9 cellular contexts compared by ENCODE assay signal in genomic region chr19:49761625-49762311, GRCh38. TPM values are rescaled to one million over a fixed set of nuclear protein-coding genes. Genes with fewer than 3 reads are reported as not detected.
DNase-seq lines count a peak whose midpoint lies in the region; ATAC-seq and TF ChIP-seq lines count a peak whose summit lies in the region.
"Had no signal": no experiment of that assay in that cellular context is flagged by ENCODE, and none has a peak within 500 bp of the region (broad histone marks: within the 10 kb centered on the region; RNA-seq: fewer than 3 reads in every experiment).

No MANE protein-coding gene starts in this region.

- peak overlapping the region; percentile 72 for H2AFZ ChIP-seq in IMR-90 (replicated peaks; ENCODE audit: low read length, poor library complexity)

- H3K23ac ChIP-seq in IMR-90 (ENCODE audit: low read depth, low read length), result no peak overlapping the region

- BruUV-seq in IMR-90 (replicated peaks; lab: Mats Ljungman, UMichigan), result no TSS peak

- no peak overlapping the region for H2AK5ac ChIP-seq in IMR-90 (ENCODE audit: low read depth, low read length)

- H3K9ac ChIP-seq in IMR-90 (ENCODE audit: low read depth, low read length), result no peak overlapping the region
- no peak overlapping the region for H3K9ac ChIP-seq in liver (ENCODE audit: low read depth in 1 of 2, low read length in 2 of 2)

- H2BK5ac ChIP-seq in IMR-90 (ENCODE audit: low read depth, low read length, poor library complexity, severe bottlenecking), result no peak overlapping the region

- TF ChIP-seq POLR2A in IMR-90 (IDR thresholded peaks at IDR 0.05; ENCODE audit: low read depth, low read length) (no peak), adrenal gland (IDR thresholded peaks at IDR 0.05) (no peak)

- TF ChIP-seq RAD21 in IMR-90 (IDR thresholded peaks at IDR 0.05; ENCODE audit: low read length) (peak; percentile 52), liver (IDR thresholded peaks at IDR 0.05) (peak; percentile 56 to 59)

- peaks cover 10% of the 10 kb centered on the region for H3K4me1 ChIP-seq in IMR-90 (ENCODE audit: control insufficient read depth, insufficient read depth, low read length)
- peaks cover 17% of the 10 kb centered on the region in 2 donors for H3K4me1 ChIP-seq in adrenal gland (replicated peaks in 1 of 2)
- H3K4me1 ChIP-seq in liver (ENCODE audit: control insufficient read depth in 4 of 4, insufficient read depth in 4 of 4, low read length in 3 of 4), result peaks cover 0 to 8% (median 4%) of the 10 kb centered on the region in 4 donors

- H4K20me1 ChIP-seq in IMR-90 (ENCODE audit: insufficient read depth, low read length), result no peaks in the 10 kb centered on the region

- H3K56ac ChIP-seq in IMR-90 (ENCODE audit: extremely low read depth, insufficient read depth, low read length), result no peak overlapping the region

- no peaks in the 10 kb centered on the region for H3K9me3 ChIP-seq in AG04450 (ENCODE audit: control insufficient read depth, insufficient read depth, low read length)
- no peaks in the 10 kb centered on the region for H3K9me3 ChIP-seq in IMR-90 (ENCODE audit: control insufficient read depth, insufficient read depth, low read length)
- no peaks in the 10 kb centered on the region for H3K9me3 ChIP-seq in adrenal gland (replicated peaks in 1 of 3)
- H3K9me3 ChIP-seq in liver (ENCODE audit: control insufficient read depth in 4 of 4, low read length in 3 of 4), result no peaks in the 10 kb centered on the region

- peak overlapping the region in 1 of 2 experiments; percentile 24; a peak in 2 of 4 replicates for H4K8ac ChIP-seq in IMR-90 (ENCODE audit: low read depth in 2 of 2, low read length in 2 of 2)

- ATAC-seq in IMR-90 (ENCODE audit: low read depth) (no peak), HG02840 (IDR thresholded peaks at IDR 0.05; ENCODE audit: low FRiP score, unreplicated experiment) (no peak), GM21619 (IDR thresholded peaks at IDR 0.05; ENCODE audit: unreplicated experiment) (no peak)

- intact Hi-C loops in IMR-90 (cut with micrococcal nuclease), result no loop called here
- intact Hi-C loops in adrenal gland (cut with DNase I), result no loop called here

- in situ Hi-C loops in IMR-90 (cut with MboI; ENCODE audit: low sequenced_read_pairs), result no loop called here

- WGBS in IMR-90 (ENCODE audit: extremely low coverage in 2 of 2, insufficient read length in 1 of 2), 2 experiments, result 90% methylated on average over 9 of the region's 16 CpGs; no CpG with 5 or more reads in 1 of the 2 experiments
- WGBS in adrenal gland, 4 donors, result 66 to 77% (median 73%) methylated on average over 8 to 16 of the region's 16 CpGs
- WGBS in liver, result 78% methylated on average over 16 of the region's 16 CpGs

- H3K79me1 ChIP-seq in IMR-90 (ENCODE audit: low read depth in 1 of 2, low read length in 2 of 2), result no peaks in the 10 kb centered on the region

- no peak overlapping the region for H4K91ac ChIP-seq in IMR-90 (ENCODE audit: insufficient read depth, low read depth, low read length)

- no peak overlapping the region for H3K14ac ChIP-seq in IMR-90 (replicated peaks; ENCODE audit: low read depth, low read length)

- H2BK120ac ChIP-seq in IMR-90 (ENCODE audit: low read depth, low read length), result no peak overlapping the region

- 0 out of 2 replicates have a peak, but pooled peaks cover 3% of the 10 kb centered on the region for H3K9me1 ChIP-seq in IMR-90 (ENCODE audit: insufficient read depth, low read length)

- H4K5ac ChIP-seq in IMR-90 (ENCODE audit: low read depth, low read length), result peak overlapping the region; percentile 21; the same call in 1 of the 2 replicates

- H3K27ac ChIP-seq in AG04450 (ENCODE audit: low read depth, low read length) (no peak overlapping the region), IMR-90 (ENCODE audit: insufficient read depth, low read length) (no peak overlapping the region), adrenal gland (peak overlapping the region in 3 of 5 donors; percentile 32 to 38 (median 34)), liver (ENCODE audit: low read depth in 1 of 2, low read length in 2 of 2) (peak overlapping the region; percentile 19 to 47)

- no peak overlapping the region for H2AK9ac ChIP-seq in IMR-90 (replicated peaks; ENCODE audit: low read depth, low read length, poor library complexity)

- POLR2A ChIA-PET in AG04450 (lab: Yijun Ruan, JAX) (no interaction called here), IMR-90 (lab: Charles Lee; ENCODE audit: unreplicated experiment) (no interaction called here)

- H3K4me3 ChIP-seq in AG04450 (ENCODE audit: low read depth, low read length) (no peak overlapping the region), IMR-90 (ENCODE audit: insufficient read depth, low read depth, low read length) (no peak overlapping the region), adrenal gland (no peak overlapping the region), liver (ENCODE audit: low read depth in 1 of 3, low read length in 3 of 3) (no peak overlapping the region)

- no peak overlapping the region for H2BK15ac ChIP-seq in IMR-90 (ENCODE audit: low read depth, low read length)

- dilution Hi-C loops in IMR-90 (cut with HindIII; ENCODE audit: low sequenced_read_pairs, unreplicated experiment), result no loop called here

- no peaks in the 10 kb centered on the region for H3K27me3 ChIP-seq in AG04450 (ENCODE audit: control insufficient read depth, insufficient read depth, low read length)
- H3K27me3 ChIP-seq in IMR-90 (ENCODE audit: control insufficient read depth, insufficient read depth, low read length), result no peaks in the 10 kb centered on the region
- no peaks in the 10 kb centered on the region for H3K27me3 ChIP-seq in adrenal gland
- H3K27me3 ChIP-seq in liver (ENCODE audit: control insufficient read depth in 4 of 4, insufficient read depth in 4 of 4, low read length in 3 of 4), result no peaks in the 10 kb centered on the region

- H2BK20ac ChIP-seq in IMR-90 (ENCODE audit: low read depth, low read length), result no peak overlapping the region

- H3K4me2 ChIP-seq in IMR-90 (ENCODE audit: low read depth, low read length), result no peak overlapping the region

- DNase-seq in AG04450 (ENCODE audit: low read depth, low spot score) (no peak), IMR-90 (peak; percentile 56), adrenal gland (peak in 1 of 7 donors; percentile 40), NCI-H1105 treated with DMSO at 0.1 percent for 48 hours (lab: John Stamatoyannopoulos, UW) (no peak), NCI-H510A treated with DMSO at 0.1 percent for 48 hours (lab: John Stamatoyannopoulos, UW) (no peak)

- TF ChIP-seq CTCF in AG04450 (IDR thresholded peaks at IDR 0.05; ENCODE audit: low read depth, low read length), result peak; percentile 44
- peak; percentile 43 for TF ChIP-seq CTCF in IMR-90 (conservative IDR thresholded peaks at IDR 0.05; ENCODE audit: low read depth, low read length)
- no peak for TF ChIP-seq CTCF in adrenal gland (IDR thresholded peaks at IDR 0.05)
- TF ChIP-seq CTCF in liver (IDR thresholded peaks at IDR 0.05; ENCODE audit: low read depth, low read length, missing input control), result no peak

- no peak overlapping the region for H3K4ac ChIP-seq in IMR-90 (ENCODE audit: low read depth, low read length)

- CTCF ChIA-PET in AG04450 (lab: Charles Lee), result no interaction called here
- CTCF ChIA-PET in IMR-90 (lab: Yijun Ruan, JAX), result no interaction called here

- no peak overlapping the region for H3K18ac ChIP-seq in IMR-90 (ENCODE audit: low read depth, low read length)

- H3K36me3 ChIP-seq in IMR-90 (ENCODE audit: control insufficient read depth, insufficient read depth, low read length) (no peaks in the 10 kb centered on the region), adrenal gland (replicated peaks in 1 of 2) (no peaks in the 10 kb centered on the region), liver (ENCODE audit: control insufficient read depth in 4 of 4, insufficient read depth in 3 of 4, low read depth in 1 of 4, low read length in 3 of 4) (no peaks in the 10 kb centered on the region)

TF ChIP-seq in liver, 16 proteins besides CTCF, POLR2A, EP300 and RAD21 (continues in another document):
- no peak for TF ChIP-seq RXRA (IDR thresholded peaks at IDR 0.05)

RNA-seq across cellular contexts. Expression of gene TSKS, which starts 1.3 kb away (rescaled TPM):
- polyA plus RNA-seq in AG04450 (2011; rRNA removed), result not detected in 2 replicates
- polyA minus RNA-seq in AG04450 (2011; rRNA and poly(A)+ RNA removed), result 0.09 TPM in 1 of 2 replicates, not detected in the other
- not detected in 2 replicates for total RNA-seq in IMR-90 (2012; rRNA removed)
- polyA plus RNA-seq in IMR-90 (2012; rRNA removed), result 0.10 TPM in 1 of 2 replicates, not detected in the other
- polyA plus RNA-seq in IMR-90 (2012; cell fraction: cytosol; rRNA removed), result 0.04 TPM in 1 of 2 replicates, not detected in the other
- polyA plus RNA-seq in IMR-90 (2012; cell fraction: nucleus; rRNA removed; ENCODE audit: low replicate concordance), result 0.07 and 0.18 TPM in 2 replicates
- total RNA-seq in adrenal gland, result under 1 TPM in 4 of 8 donors, not detected in 4; 0.14 to 0.47 (median 0.35) TPM
- 1 to 10 TPM in 1 of 3 donors, under 1 TPM in 1, not detected in 1; 0.94 to 1.7 TPM for polyA plus RNA-seq in adrenal gland
- total RNA-seq in liver, result under 1 TPM; 0.08 to 0.61 TPM
- under 1 TPM in 1 of 2 donors, not detected in 1; 0.07 TPM for polyA plus RNA-seq in liver
- total RNA-seq: pulmonary artery endothelial cell had no signal

RNA-seq across cellular contexts. Expression of gene AP2A1, which starts 5.0 kb away (rescaled TPM):
- 59.1 and 82.2 TPM in 2 replicates for polyA plus RNA-seq in AG04450 (2011; rRNA removed)
- 96.8 and 122 TPM in 2 replicates for polyA minus RNA-seq in AG04450 (2011; rRNA and poly(A)+ RNA removed)
- total RNA-seq in IMR-90 (2012; rRNA removed), result 40.7 and 41.4 TPM in 2 replicates
- polyA plus RNA-seq in IMR-90 (2012; rRNA removed), result 122 and 136 TPM in 2 replicates
- polyA plus RNA-seq in IMR-90 (2012; cell fraction: cytosol; rRNA removed), result 130 and 154 TPM in 2 replicates
- 115 and 277 TPM in 2 replicates for polyA plus RNA-seq in IMR-90 (2012; cell fraction: nucleus; rRNA removed; ENCODE audit: low replicate concordance)
- total RNA-seq in adrenal gland, result 100 to 1,000 TPM; 199 to 455 (median 265) TPM
- polyA plus RNA-seq in adrenal gland, result 100 to 1,000 TPM in 1 of 3 donors, 10 to 100 TPM in 2; 71.5 to 131 (median 90.3) TPM
- 100 to 1,000 TPM in 1 of 2 donors, 10 to 100 TPM in 1; 58.0 to 123 TPM for total RNA-seq in liver
- polyA plus RNA-seq in liver, result 10 to 100 TPM; 20.1 to 57.0 TPM

RNA-seq across cellular contexts. Expression of gene FUZ, which starts 51.3 kb away (rescaled TPM):
- polyA plus RNA-seq in AG04450 (2011; rRNA removed) (6.9 and 9.0 TPM in 2 replicates), IMR-90 (2012; rRNA removed) (10.4 and 12.1 TPM in 2 replicates), adrenal gland (10 to 100 TPM in 2 of 3 donors, 1 to 10 TPM in 1; 7.6 to 62.0 (median 47.7) TPM), liver (1 to 10 TPM; 6.4 to 7.6 TPM)
- polyA minus RNA-seq in AG04450 (2011; rRNA and poly(A)+ RNA removed), result 4.1 and 8.0 TPM in 2 replicates
- total RNA-seq in IMR-90 (2012; rRNA removed) (10.6 and 14.3 TPM in 2 replicates), adrenal gland (10 to 100 TPM; 22.0 to 72.5 (median 45.7) TPM), liver (10 to 100 TPM in 1 of 2 donors, 1 to 10 TPM in 1; 3.8 to 12.5 TPM)
- polyA plus RNA-seq in IMR-90 (2012; cell fraction: cytosol; rRNA removed), result 10.7 and 16.6 TPM in 2 replicates
- 10.5 and 24.4 TPM in 2 replicates for polyA plus RNA-seq in IMR-90 (2012; cell fraction: nucleus; rRNA removed; ENCODE audit: low replicate concordance)

RNA-seq across cellular contexts. Expression of gene MED25, which starts 56.3 kb away (rescaled TPM):
- polyA plus RNA-seq in AG04450 (2011; rRNA removed), result 12.6 and 20.3 TPM in 2 replicates
- 25.4 and 33.2 TPM in 2 replicates for polyA minus RNA-seq in AG04450 (2011; rRNA and poly(A)+ RNA removed)
- 4.7 and 5.3 TPM in 2 replicates for total RNA-seq in IMR-90 (2012; rRNA removed)
- polyA plus RNA-seq in IMR-90 (2012; rRNA removed), result 37.0 and 38.5 TPM in 2 replicates
- polyA plus RNA-seq in IMR-90 (2012; cell fraction: cytosol; rRNA removed), result 20.7 and 33.0 TPM in 2 replicates
- polyA plus RNA-seq in IMR-90 (2012; cell fraction: nucleus; rRNA removed; ENCODE audit: low replicate concordance), result 77.0 and 95.3 TPM in 2 replicates
- total RNA-seq in adrenal gland, result 100 to 1,000 TPM in 5 of 8 donors, 10 to 100 TPM in 3; 78.3 to 211 (median 107) TPM
- 100 to 1,000 TPM in 2 of 3 donors, 10 to 100 TPM in 1; 71.2 to 457 (median 299) TPM for polyA plus RNA-seq in adrenal gland
- 10 to 100 TPM in 1 of 2 donors, 1 to 10 TPM in 1; 7.6 to 24.1 TPM for total RNA-seq in liver
- polyA plus RNA-seq in liver, result 10 to 100 TPM in 1 of 2 donors, 1 to 10 TPM in 1; 4.7 to 11.5 TPM

Comparison
In these comparisons a context has a peak if more than half of its experiments do, and no peak if none do; other contexts are left out.
1. H3K27ac ChIP-seq: peak in adrenal gland (3 of 5) and liver (2 of 2); none in AG04450 (single experiment) and IMR-90 (single experiment).
2. CTCF ChIP-seq: peak in AG04450 (single experiment) and IMR-90 (single experiment); none in adrenal gland (0 of 6) and liver (single experiment).